10 cellular contexts compared by ENCODE assay signal in genomic region chr1:185734929-185735666, GRCh38. TPM values are rescaled to one million over a fixed set of nuclear protein-coding genes. Genes with fewer than 3 reads are reported as not detected.
A peak's percentile ranks its signal among the peaks of the same experiment; 100 is the strongest.
DNase-seq lines count a peak whose midpoint lies in the region; ATAC-seq and TF ChIP-seq lines count a peak whose summit lies in the region.
"Had no signal": no experiment of that assay in that cellular context is flagged by ENCODE, and none has a peak within 500 bp of the region (broad histone marks: within the 10 kb centered on the region; RNA-seq: fewer than 3 reads in every experiment).

No MANE protein-coding gene starts in this region.

- H3K36me3 ChIP-seq in iPS-20b (ENCODE audit: insufficient read depth, low read depth, low read length): no peaks in the 10 kb centered on the region
- H3K36me3 ChIP-seq: BE2C had no signal

- no peak for DNase-seq in activated CD4-positive, alpha-beta T cell treated with anti-CD3 and anti-CD28 coated beads for 36 hours
- DNase-seq in activated CD4-positive, alpha-beta T cell treated with anti-CD3 and anti-CD28 coated beads for 1 hour: no peak
- DNase-seq in activated T-helper 2 cell treated with anti-CD3 and anti-CD28 coated beads, Interferon-gamma antibody, Interleukin-2, Interleukin-4, amounts not matched to agents 10 μg/mL and 5 μg/mL and 100 μg/mL, durations not matched to agents 14 hours and 24 hours and 36 hours (ENCODE audit: low spot score): no peak
- DNase-seq in GM10248 (ENCODE audit: extremely low spot score): no peak
- no peak for DNase-seq in stimulated activated CD4-positive, alpha-beta T cell treated with anti-CD3 and anti-CD28 coated beads, Interleukin-1b, Interleukin-23, amount 100 ng/mL, for 48 hours
- no peak for DNase-seq in NCI-H526 (lab: John Stamatoyannopoulos, UW)
- DNase-seq: stimulated activated CD4-positive, alpha-beta T cell treated with anti-CD3 and anti-CD28 coated beads, Interleukin-2, amount 100 ng/mL, for 48 hours had no signal

- H3K27ac ChIP-seq in iPS-20b (ENCODE audit: low read length): no peak overlapping the region

- TF ChIP-seq CTCF in GM10248 (IDR thresholded peaks at IDR 0.05; ENCODE audit: control extremely low read depth, extremely low read depth, low read depth, missing control alignments): no peak

- peaks cover 19% of the 10 kb centered on the region for H3K9me3 Mint-ChIP-seq in activated CD4-positive, alpha-beta T cell treated with anti-CD3 and anti-CD28 coated beads for 36 hours (ENCODE audit: low read depth)
- H3K9me3 Mint-ChIP-seq in activated T-helper 2 cell treated with anti-CD3 and anti-CD28 coated beads, Interferon-gamma antibody, Interleukin-2, Interleukin-4, amounts not matched to agents 10 μg/mL and 5 μg/mL and 100 μg/mL, durations not matched to agents 14 hours and 24 hours and 36 hours: peaks cover 16% of the 10 kb centered on the region
- peaks cover 21% of the 10 kb centered on the region for H3K9me3 Mint-ChIP-seq in stimulated activated memory B cell treated with anti-CD40 and anti-IgM and Interleukin-4, amounts not matched to agents 10 μg/mL and 1 μg/mL and 100 μg/mL, for 72 hours

- CTCF ChIA-PET in activated CD4-positive, alpha-beta T cell treated with anti-CD3 and anti-CD28 coated beads for 36 hours (lab: Charles Lee): no interaction called here
- CTCF ChIA-PET in GM10248 (lab: Yijun Ruan, JAX): interaction anchor here (1.2 kb wide), 1 partner anchor 15 kb away, joined by 3 read pairs; no protein-coding TSS in a partner anchor

- peaks cover 18% of the 10 kb centered on the region for H3K4me1 Mint-ChIP-seq in activated CD4-positive, alpha-beta T cell treated with anti-CD3 and anti-CD28 coated beads for 36 hours
- H3K4me1 Mint-ChIP-seq in activated T-helper 2 cell treated with anti-CD3 and anti-CD28 coated beads, Interferon-gamma antibody, Interleukin-2, Interleukin-4, amounts not matched to agents 10 μg/mL and 5 μg/mL and 100 μg/mL, durations not matched to agents 14 hours and 24 hours and 36 hours (ENCODE audit: low read depth): peaks cover 16% of the 10 kb centered on the region
- peaks cover 25% of the 10 kb centered on the region for H3K4me1 Mint-ChIP-seq in stimulated activated memory B cell treated with anti-CD40 and anti-IgM and Interleukin-4, amounts not matched to agents 10 μg/mL and 1 μg/mL and 100 μg/mL, for 72 hours

- no peaks in the 10 kb centered on the region for H3K9me3 ChIP-seq in iPS-20b (ENCODE audit: insufficient read depth, low read depth, low read length)
- H3K9me3 ChIP-seq: BE2C had no signal

- H3K36me3 Mint-ChIP-seq in activated CD4-positive, alpha-beta T cell treated with anti-CD3 and anti-CD28 coated beads for 36 hours (ENCODE audit: low read depth): peaks cover 4% of the 10 kb centered on the region
- H3K36me3 Mint-ChIP-seq in activated T-helper 2 cell treated with anti-CD3 and anti-CD28 coated beads, Interferon-gamma antibody, Interleukin-2, Interleukin-4, amounts not matched to agents 10 μg/mL and 5 μg/mL and 100 μg/mL, durations not matched to agents 14 hours and 24 hours and 36 hours (ENCODE audit: low read depth): no peaks in the 10 kb centered on the region
- H3K36me3 Mint-ChIP-seq in stimulated activated memory B cell treated with anti-CD40 and anti-IgM and Interleukin-4, amounts not matched to agents 10 μg/mL and 1 μg/mL and 100 μg/mL, for 72 hours: peaks cover 15% of the 10 kb centered on the region

- peak overlapping the region; percentile 70 for H3K4me3 ChIP-seq in iPS-20b (ENCODE audit: low read length)

- H3K4me3 Mint-ChIP-seq in activated CD4-positive, alpha-beta T cell treated with anti-CD3 and anti-CD28 coated beads for 36 hours: peak overlapping the region; percentile 56
- peak overlapping the region; percentile 34 for H3K4me3 Mint-ChIP-seq in activated T-helper 2 cell treated with anti-CD3 and anti-CD28 coated beads, Interferon-gamma antibody, Interleukin-2, Interleukin-4, amounts not matched to agents 10 μg/mL and 5 μg/mL and 100 μg/mL, durations not matched to agents 14 hours and 24 hours and 36 hours (ENCODE audit: low read depth)
- peak overlapping the region; percentile 32 for H3K4me3 Mint-ChIP-seq in stimulated activated memory B cell treated with anti-CD40 and anti-IgM and Interleukin-4, amounts not matched to agents 10 μg/mL and 1 μg/mL and 100 μg/mL, for 72 hours

- peak overlapping the region; percentile 77 for H3K9ac ChIP-seq in iPS-20b (ENCODE audit: low read depth, low read length)

- H3K27me3 Mint-ChIP-seq in activated CD4-positive, alpha-beta T cell treated with anti-CD3 and anti-CD28 coated beads for 36 hours: peaks cover 64% of the 10 kb centered on the region
- H3K27me3 Mint-ChIP-seq in activated T-helper 2 cell treated with anti-CD3 and anti-CD28 coated beads, Interferon-gamma antibody, Interleukin-2, Interleukin-4, amounts not matched to agents 10 μg/mL and 5 μg/mL and 100 μg/mL, durations not matched to agents 14 hours and 24 hours and 36 hours (ENCODE audit: low read depth): peaks cover 61% of the 10 kb centered on the region
- peaks cover 68% of the 10 kb centered on the region for H3K27me3 Mint-ChIP-seq in stimulated activated memory B cell treated with anti-CD40 and anti-IgM and Interleukin-4, amounts not matched to agents 10 μg/mL and 1 μg/mL and 100 μg/mL, for 72 hours

- intact Hi-C loops in activated CD4-positive, alpha-beta T cell treated with anti-CD3 and anti-CD28 coated beads for 36 hours (cut with DNase I, micrococcal nuclease): no loop called here
- intact Hi-C loops in activated T-helper 2 cell treated with anti-CD3 and anti-CD28 coated beads, Interferon-gamma antibody, Interleukin-2, Interleukin-4, amounts not matched to agents 10 μg/mL and 5 μg/mL and 100 μg/mL, durations not matched to agents 14 hours and 24 hours and 36 hours (cut with micrococcal nuclease): no loop called here

- POLR2A ChIA-PET in activated CD4-positive, alpha-beta T cell treated with anti-CD3 and anti-CD28 coated beads for 36 hours (lab: Charles Lee): no interaction called here
- POLR2A ChIA-PET in GM10248 (lab: Yijun Ruan, JAX): no interaction called here

- peak; percentile 64 for ATAC-seq in activated CD4-positive, alpha-beta T cell treated with anti-CD3 and anti-CD28 coated beads for 36 hours
- no peak for ATAC-seq in stimulated activated memory B cell treated with anti-CD40 and anti-IgM and Interleukin-4, amounts not matched to agents 10 μg/mL and 1 μg/mL and 100 μg/mL, for 72 hours

- peaks cover 26% of the 10 kb centered on the region; the same call in 1 of the 2 replicates for H3K27me3 ChIP-seq in iPS-20b (ENCODE audit: insufficient read depth, low read length)

- peaks cover 12% of the 10 kb centered on the region; the same call in 1 of the 2 replicates for H3K4me1 ChIP-seq in iPS-20b (ENCODE audit: insufficient read depth, low read length)
- H3K4me1 ChIP-seq: BE2C had no signal

- H3K27ac Mint-ChIP-seq in activated CD4-positive, alpha-beta T cell treated with anti-CD3 and anti-CD28 coated beads for 36 hours: no peak overlapping the region
- H3K27ac Mint-ChIP-seq in activated T-helper 2 cell treated with anti-CD3 and anti-CD28 coated beads, Interferon-gamma antibody, Interleukin-2, Interleukin-4, amounts not matched to agents 10 μg/mL and 5 μg/mL and 100 μg/mL, durations not matched to agents 14 hours and 24 hours and 36 hours: no peak overlapping the region
- no peak overlapping the region for H3K27ac Mint-ChIP-seq in stimulated activated memory B cell treated with anti-CD40 and anti-IgM and Interleukin-4, amounts not matched to agents 10 μg/mL and 1 μg/mL and 100 μg/mL, for 72 hours

RNA-seq across cellular contexts. Expression of gene HMCN1, which starts 0.9 kb away (rescaled TPM):
- under 1 TPM in 1 of 2 experiments, not detected in 1; 0.14 TPM for total RNA-seq in activated CD4-positive, alpha-beta T cell treated with anti-CD3 and anti-CD28 coated beads for 36 hours
- 0.18 and 0.28 TPM in 2 replicates for total RNA-seq in activated T-helper 2 cell treated with anti-CD3 and anti-CD28 coated beads, Interferon-gamma antibody, Interleukin-2, Interleukin-4, amounts not matched to agents 10 μg/mL and 5 μg/mL and 100 μg/mL, durations not matched to agents 14 hours and 24 hours and 36 hours
